ENCODE assay signal across 10 cellular contexts in genomic region chr7:13920053-13920697, GRCh38.
DNase-seq lines count a peak whose midpoint lies in the region; ATAC-seq, FAIRE-seq and TF ChIP-seq lines count a peak whose summit lies in the region.
"Had no signal": no experiment of that assay in that cellular context is flagged by ENCODE, and none has a peak within 500 bp of the region (broad histone marks: within the 10 kb centered on the region; RNA-seq: fewer than 3 reads in every experiment).

No MANE protein-coding gene starts in this region.

- peak overlapping the region; percentile 69 for H3K9ac ChIP-seq in GM23248

- H3K79me2 ChIP-seq in GM23248 (ENCODE audit: insufficient read depth) = no peaks in the 10 kb centered on the region

- H3K9me3 ChIP-seq in GM23248 (ENCODE audit: low read depth) = no peaks in the 10 kb centered on the region

- peak overlapping the region; percentile 70 for H3K27ac ChIP-seq in GM23248

- H3K9me2 ChIP-seq in GM23248 (ENCODE audit: insufficient read depth) = no peaks in the 10 kb centered on the region

- no peaks in the 10 kb centered on the region for H3K9me3 Mint-ChIP-seq in natural killer cell

- H3K4me2 ChIP-seq in GM23248 (ENCODE audit: unreplicated experiment) = peak overlapping the region; percentile 85

- ATAC-seq in GM21737 (IDR thresholded peaks at IDR 0.05; ENCODE audit: unreplicated experiment) (no peak), natural killer cell (no peak)

- no peaks in the 10 kb centered on the region for H3K36me3 Mint-ChIP-seq in natural killer cell
- H3K36me3 Mint-ChIP-seq: IgD-negative memory B cell, naive B cell had no signal

- DNase-seq in GM23248 (peak; percentile 93), NCI-H345 (lab: John Stamatoyannopoulos, UW) (peak; percentile 90), bronchial epithelial cell (ENCODE audit: low read depth) (peak; percentile 100), mucosa of gallbladder (ENCODE audit: low spot score) (peak; percentile 37), middle frontal gyrus (ENCODE audit: extremely low spot score, low spot score) (no peak), cerebellum (ENCODE audit: low spot score) (no peak), natural killer cell (no peak)
- DNase-seq: naive B cell had no signal

- peaks cover 26% of the 10 kb centered on the region for H3F3A ChIP-seq in GM23248 (ENCODE audit: insufficient read depth)

- intact Hi-C loops in natural killer cell (cut with micrococcal nuclease) = no loop called here

- peaks cover 30% of the 10 kb centered on the region for H3K4me1 ChIP-seq in GM23248 (ENCODE audit: insufficient read depth)

- peak overlapping the region; percentile 76 for H2AFZ ChIP-seq in GM23248

- no peak overlapping the region for H3K4me3 Mint-ChIP-seq in natural killer cell
- H3K4me3 Mint-ChIP-seq: IgD-negative memory B cell, naive B cell had no signal

- peaks cover 5 to 7% of the 10 kb centered on the region in 2 donors for H3K4me1 Mint-ChIP-seq in natural killer cell
- H3K4me1 Mint-ChIP-seq: IgD-negative memory B cell, naive B cell had no signal

- H3K4me3 ChIP-seq in GM23248 (peak overlapping the region; percentile 58), bronchial epithelial cell (ENCODE audit: low read depth, low read length) (no peak overlapping the region)

- H3K36me3 ChIP-seq in GM23248 (ENCODE audit: low read depth) = no peaks in the 10 kb centered on the region
- no peaks in the 10 kb centered on the region for H3K36me3 ChIP-seq in bronchial epithelial cell (ENCODE audit: control insufficient read depth, insufficient read depth, low read length)

- TF ChIP-seq CTCF in bronchial epithelial cell (IDR thresholded peaks at IDR 0.05; ENCODE audit: insufficient read depth, low read length, severe bottlenecking) (no peak), natural killer cell (IDR thresholded peaks at IDR 0.05) (no peak)

- no peaks in the 10 kb centered on the region for H3K27me3 Mint-ChIP-seq in natural killer cell (ENCODE audit: low read depth in 2 of 2)
- H3K27me3 Mint-ChIP-seq: IgD-negative memory B cell, naive B cell had no signal

- H3K27me3 ChIP-seq in GM23248 (replicated peaks; ENCODE audit: insufficient read depth) = no peaks in the 10 kb centered on the region
- no peaks in the 10 kb centered on the region for H3K27me3 ChIP-seq in bronchial epithelial cell (ENCODE audit: control insufficient read depth, insufficient read depth, low read length)

- no peak overlapping the region for H3K27ac Mint-ChIP-seq in natural killer cell
- H3K27ac Mint-ChIP-seq: IgD-negative memory B cell had no signal

- peak; percentile 77 for FAIRE-seq in bronchial epithelial cell (lab: Jason Lieb, UNC)

- WGBS in GM23248 (ENCODE audit: low coverage in 1 of 2, low lambda C conversion rate in 2 of 2, missing lambda C conversion rate in 2 of 2), 2 experiments = 0% methylated on average over 1 of the region's 1 CpG

- in situ Hi-C loops in GM23248 (cut with MboI) = no loop called here

- no peaks in the 10 kb centered on the region for H4K20me1 ChIP-seq in GM23248 (ENCODE audit: insufficient read depth)

Comparison
In these comparisons a context has a peak if more than half of its experiments do, and no peak if none do; other contexts are left out.
1. DNase-seq: peak in GM23248 (single experiment), NCI-H345 (single experiment), bronchial epithelial cell (single experiment) and mucosa of gallbladder (single experiment); none in middle frontal gyrus (single experiment), cerebellum (single experiment) and natural killer cell (single experiment).